ENCODE assay signal across 18 cellular contexts in genomic region chrX:87571965-87572364, GRCh38. TPM values are rescaled to one million over a fixed set of nuclear protein-coding genes. Genes with fewer than 3 reads are reported as not detected.
DNase-seq lines count a peak whose midpoint lies in the region; ATAC-seq, FAIRE-seq and TF ChIP-seq lines count a peak whose summit lies in the region.
"Had no signal": no experiment of that assay in that cellular context is flagged by ENCODE, and none has a peak within 500 bp of the region (broad histone marks: within the 10 kb centered on the region; RNA-seq: fewer than 3 reads in every experiment).

No MANE protein-coding gene starts in this region.

- H3F3A ChIP-seq in PC-3 (ENCODE audit: low read length, unreplicated experiment): no peaks in the 10 kb centered on the region

- H3K79me2 ChIP-seq in PC-3 (ENCODE audit: low read length) (no peaks in the 10 kb centered on the region), hepatocyte (no peaks in the 10 kb centered on the region)

- no peak overlapping the region for H3K9ac ChIP-seq in PC-3 (ENCODE audit: low read length)

- H4K20me1 ChIP-seq in PC-3 (ENCODE audit: low read length): no peaks in the 10 kb centered on the region
- no peaks in the 10 kb centered on the region for H4K20me1 ChIP-seq in hepatocyte (ENCODE audit: insufficient read depth, poor library complexity, severe bottlenecking)

- intact Hi-C loops in PC-3 (cut with micrococcal nuclease) (loop anchor here (1.0 to 10.0 kb wide), 2 partner anchors 55 to 177 kb away; partner anchors contain the start of gene KLHL4), stomach (cut with DNase I; ENCODE audit: low total_unique reads) (no loop called here)

- TF ChIP-seq CTCF in A549 (IDR thresholded peaks at IDR 0.05) (no peak), PC-3 (conservative IDR thresholded peaks at IDR 0.05; ENCODE audit: low read depth, low read length) (no peak), cardiac fibroblast (IDR thresholded peaks at IDR 0.05; ENCODE audit: low read depth, low read length) (no peak), hepatocyte (IDR thresholded peaks at IDR 0.05; ENCODE audit: poor library complexity) (no peak), stomach (IDR thresholded peaks at IDR 0.05) (no peak)

- H3K27me3 ChIP-seq in PC-3 (ENCODE audit: low read length): no peaks in the 10 kb centered on the region
- H3K27me3 ChIP-seq in hepatocyte: no peaks in the 10 kb centered on the region
- no peaks in the 10 kb centered on the region for H3K27me3 ChIP-seq in stomach

- no peak for TF ChIP-seq EP300 in A549 (IDR thresholded peaks at IDR 0.05)
- TF ChIP-seq EP300 in stomach (IDR thresholded peaks at IDR 0.05): no peak

- POLR2A ChIA-PET in A549 (lab: Yijun Ruan, JAX) (no interaction called here), PC-3 (lab: Charles Lee; ENCODE audit: unreplicated experiment) (no interaction called here)

- ATAC-seq in A549 (no peak), PC-3 (peak; percentile 22; the same call in 1 of the 2 replicates), HG03354 (IDR thresholded peaks at IDR 0.05; ENCODE audit: poor library complexity, severe bottlenecking, unreplicated experiment) (no peak)

- H3K36me3 ChIP-seq in PC-3 (ENCODE audit: low read depth, low read length) (no peaks in the 10 kb centered on the region), hepatocyte (replicated peaks; ENCODE audit: insufficient read depth, low read depth) (no peaks in the 10 kb centered on the region), stomach (no peaks in the 10 kb centered on the region)

- H3K4me3 ChIP-seq in A549 (no peak overlapping the region), PC-3 (ENCODE audit: low read length) (no peak overlapping the region), cardiac fibroblast (replicated peaks in 1 of 2; ENCODE audit: low read depth in 2 of 2, low read length in 2 of 2) (no peak overlapping the region), hepatocyte (no peak overlapping the region), stomach (no peak overlapping the region)
- H3K4me3 ChIP-seq: SK-N-MC had no signal

- no TSS peak for BruUV-seq in PC-3 (replicated peaks; lab: Mats Ljungman, UMichigan)

- CTCF ChIA-PET in A549 (lab: Yijun Ruan, JAX) (interaction anchor here (1.9 kb wide), 1 partner anchor 11 kb away, joined by 6 read pairs; no protein-coding TSS in a partner anchor), PC-3 (lab: Charles Lee) (no interaction called here)

- TF ChIP-seq RAD21 in A549 (conservative IDR thresholded peaks at IDR 0.05 in 1 of 2, IDR thresholded peaks at IDR 0.05 in 1 of 2): no peak

- 57% methylated on average over 1 of the region's 1 CpG for WGBS in A549 (ENCODE audit: missing lambda C conversion rate)
- WGBS in hepatocyte (ENCODE audit: low lambda C conversion rate, missing lambda C conversion rate): 81% methylated on average over 1 of the region's 1 CpG
- 66 to 87% (median 82%) methylated on average over 1 of the region's 1 CpG for WGBS in stomach, 5 donors

- H3K4me1 ChIP-seq in A549 (peaks cover 15% of the 10 kb centered on the region; the same call in 2 of the 3 replicates), PC-3 (ENCODE audit: insufficient read depth, low read length) (no peaks in the 10 kb centered on the region), hepatocyte (ENCODE audit: insufficient read depth) (no peaks in the 10 kb centered on the region), stomach (no peaks in the 10 kb centered on the region)

- TF ChIP-seq POLR2A in A549 (IDR thresholded peaks at IDR 0.05; ENCODE audit: low read length) (no peak), stomach (IDR thresholded peaks at IDR 0.05) (no peak)

- peak; percentile 72 for FAIRE-seq in A549 (lab: Jason Lieb, UNC)

- H3K27ac ChIP-seq in A549: peak overlapping the region in 1 of 2 experiments; percentile 49; a peak in 2 of 6 replicates
- no peak overlapping the region for H3K27ac ChIP-seq in PC-3 (ENCODE audit: low read length)
- no peak overlapping the region for H3K27ac ChIP-seq in hepatocyte
- no peak overlapping the region for H3K27ac ChIP-seq in stomach
- H3K27ac ChIP-seq: SK-N-MC had no signal

- DNase-seq in A549 (ENCODE audit: low read depth in 1 of 2, low spot score in 1 of 2) (no peak), PC-3 (no peak), cardiac fibroblast (ENCODE audit: low read depth in 2 of 2) (peak; percentile 20 to 35), hepatocyte (ENCODE audit: low spot score) (no peak), NCI-H510A (lab: John Stamatoyannopoulos, UW) (no peak), stomach (no peak)
- no peak for DNase-seq in activated CD4-positive, CD25-positive, alpha-beta regulatory T cell (lab: John Stamatoyannopoulos, UW)
- DNase-seq: 8988T, C1 segment of cervical spinal cord, DMS79 treated with DMSO at 0.1 percent for 48 hours, H7, MV-4-11, NCI-H1417 treated with DMSO at 0.1 percent for 48 hours, NCI-H774 had no signal

- H3K9me3 ChIP-seq in A549: no peaks in the 10 kb centered on the region
- no peaks in the 10 kb centered on the region for H3K9me3 ChIP-seq in PC-3 (ENCODE audit: low read length)
- no peaks in the 10 kb centered on the region for H3K9me3 ChIP-seq in hepatocyte (ENCODE audit: low read depth)
- no peaks in the 10 kb centered on the region for H3K9me3 ChIP-seq in stomach

- H3K9me2 ChIP-seq in PC-3 (replicated peaks; ENCODE audit: low read length) (no peaks in the 10 kb centered on the region), hepatocyte (replicated peaks; ENCODE audit: insufficient read depth) (no peaks in the 10 kb centered on the region)

- peak overlapping the region; percentile 50; the same call in 2 of the 3 replicates for H3K4me2 ChIP-seq in A549
- no peak overlapping the region for H3K4me2 ChIP-seq in PC-3 (ENCODE audit: low read length)
- peak overlapping the region; percentile 31 for H3K4me2 ChIP-seq in hepatocyte

- H2AFZ ChIP-seq in PC-3 (ENCODE audit: low read length) (no peak overlapping the region), hepatocyte (no peak overlapping the region)

TF ChIP-seq in A549, 52 proteins besides CTCF, POLR2A, EP300 and RAD21:
- TF ChIP-seq CHD2 (IDR thresholded peaks at IDR 0.05; ENCODE audit: low read length, partially characterized antibody) (no peak), MAFK (IDR thresholded peaks at IDR 0.05; ENCODE audit: partially characterized antibody) (no peak), ZC3H11A (IDR thresholded peaks at IDR 0.05) (no peak), HDAC2 (IDR thresholded peaks at IDR 0.05) (no peak), ZFP36 (IDR thresholded peaks at IDR 0.05; ENCODE audit: borderline replicate concordance, partially characterized antibody) (no peak), KDM5A (IDR thresholded peaks at IDR 0.05) (no peak), HOXB5 (CRISPR knock-in tag; IDR thresholded peaks at IDR 0.05) (no peak), HMGXB4 (CRISPR knock-in tag; IDR thresholded peaks at IDR 0.05; ENCODE audit: borderline replicate concordance) (no peak), USF2 (IDR thresholded peaks at IDR 0.05) (no peak), MYC (IDR thresholded peaks at IDR 0.05; ENCODE audit: borderline replicate concordance, low read length) (no peak), ZSCAN20 (CRISPR knock-in tag; IDR thresholded peaks at IDR 0.05) (no peak)

RNA-seq across cellular contexts. Expression of gene KLHL4, which starts 54.4 kb away (rescaled TPM):
- polyA plus RNA-seq in A549 (2011; rRNA removed) (9.0 and 9.8 TPM in 2 replicates), A549 (2017; fragmentation: RNase III; extraction: RNeasy Plus Mini Kit Qiagen cat#74134 plus additional on column Dnase treatment) (3.5 to 4.3 TPM (median 3.7 TPM) in 3 replicates), hepatocyte (1.3 and 2.7 TPM in 2 replicates), stomach (under 1 TPM; 0.12 to 0.33 (median 0.15) TPM)
- polyA plus RNA-seq in A549 (2012; cell fraction: cytosol; rRNA removed): 1.4 and 1.5 TPM in 2 replicates
- 0.67 and 0.97 TPM in 2 replicates for polyA plus RNA-seq in A549 (2012; cell fraction: nucleus; rRNA removed)
- polyA minus RNA-seq in A549 (2011; rRNA and poly(A)+ RNA removed): 6.3 and 6.6 TPM in 2 replicates
- total RNA-seq in PC-3 (2014; rRNA removed) (1.0 and 1.1 TPM in 2 replicates), hepatocyte (2.8 and 3.6 TPM in 2 replicates), stomach (1 to 10 TPM in 1 of 5 donors, under 1 TPM in 1, not detected in 3; 0.29 to 3.1 TPM)
- total RNA-seq: G401 had no signal
- polyA plus RNA-seq: IgD-negative memory B cell had no signal

Comparison
In these comparisons a context has a peak if more than half of its experiments do, and no peak if none do; other contexts are left out.
1. DNase-seq: peak in cardiac fibroblast (2 of 2); none in A549 (0 of 2), PC-3 (single experiment), hepatocyte (single experiment), NCI-H510A (single experiment), stomach (single experiment) and activated CD4-positive, CD25-positive, alpha-beta regulatory T cell (0 of 4).